ENCODE assay signal across 4 cellular contexts in genomic region chr12:32061033-32061432, GRCh38.
"Had no signal": no experiment of that assay in that cellular context is flagged by ENCODE, and none has a peak within 500 bp of the region (broad histone marks: within the 10 kb centered on the region; RNA-seq: fewer than 3 reads in every experiment).

No MANE protein-coding gene starts in this region.

- H3K9me3 ChIP-seq: colonic mucosa, MG63 had no signal

- H3K27me3 ChIP-seq: colonic mucosa, MG63 had no signal

- DNase-seq: activated gamma-delta T cell had no signal

- FAIRE-seq: TTC549 had no signal

- H3K4me3 ChIP-seq: colonic mucosa, MG63 had no signal

- H3K36me3 ChIP-seq: colonic mucosa, MG63 had no signal

- H3K27ac ChIP-seq: colonic mucosa had no signal

- H3K4me1 ChIP-seq: colonic mucosa had no signal
